In genomic region chr20:29497261-29497671, GRCh38 we compare ENCODE assay signal across 9 cellular contexts.
DNase-seq lines count a peak whose midpoint lies in the region; ATAC-seq and TF ChIP-seq lines count a peak whose summit lies in the region.
"Had no signal": no experiment of that assay in that cellular context is flagged by ENCODE, and none has a peak within 500 bp of the region (broad histone marks: within the 10 kb centered on the region; RNA-seq: fewer than 3 reads in every experiment).

No MANE protein-coding gene starts in this region.

- intact Hi-C loops in MCF 10A (cut with micrococcal nuclease) (no loop called here), esophagus muscularis mucosa (cut with DNase I) (no loop called here), Caco-2 (cut with micrococcal nuclease; ENCODE audit: unreplicated experiment) (no loop called here)
- intact Hi-C loops in activated T-helper 1 cell treated with anti-CD3 and anti-CD28 coated beads, Interleukin-12 subunit alpha, Interleukin-12 subunit beta, Interleukin-2, Interleukin-4 antibody, amounts not matched to agents 30 ng/mL and 10 ng/mL and 1 ng/mL, durations not matched to agents 14 hours and 24 hours and 36 hours (cut with micrococcal nuclease) = no loop called here

- BruUV-seq in MCF 10A (replicated peaks; lab: Mats Ljungman, UMichigan) = no TSS peak
- no TSS peak for BruUV-seq in Caco-2 (replicated peaks; lab: Mats Ljungman, UMichigan)

- peak overlapping the region in 1 of 4 donors; percentile 79 for H3K27ac ChIP-seq in esophagus muscularis mucosa (replicated peaks in 1 of 4)
- H3K27ac ChIP-seq: SJSA1 had no signal

- 56% methylated on average over 39 of the region's 39 CpGs for WGBS in esophagus muscularis mucosa

- H3K27me3 ChIP-seq in esophagus muscularis mucosa (peaks cover 0 to 9% (median 0%) of the 10 kb centered on the region in 4 donors), Caco-2 (replicated peaks; ENCODE audit: control insufficient read depth, insufficient read depth, low read length) (no peaks in the 10 kb centered on the region)
- H3K27me3 ChIP-seq: SJSA1 had no signal

- H3K36me3 Mint-ChIP-seq in MCF 10A (ENCODE audit: insufficient read depth, unreplicated experiment) (no peaks in the 10 kb centered on the region), Caco-2 (ENCODE audit: insufficient read depth, unreplicated experiment) (no peaks in the 10 kb centered on the region)
- no peaks in the 10 kb centered on the region for H3K36me3 Mint-ChIP-seq in activated T-helper 1 cell treated with anti-CD3 and anti-CD28 coated beads, Interleukin-12 subunit alpha, Interleukin-12 subunit beta, Interleukin-2, Interleukin-4 antibody, amounts not matched to agents 30 ng/mL and 10 ng/mL and 1 ng/mL, durations not matched to agents 14 hours and 24 hours and 36 hours (ENCODE audit: low read depth)

- in situ Hi-C loops in T47D (cut with HindIII; ENCODE audit: low pct_unique_long_range_greater_than_20kb, low sequenced_read_pairs) = no loop called here

- no peak overlapping the region for H3K27ac Mint-ChIP-seq in MCF 10A (ENCODE audit: low read depth, unreplicated experiment)
- H3K27ac Mint-ChIP-seq in activated T-helper 1 cell treated with anti-CD3 and anti-CD28 coated beads, Interleukin-12 subunit alpha, Interleukin-12 subunit beta, Interleukin-2, Interleukin-4 antibody, amounts not matched to agents 30 ng/mL and 10 ng/mL and 1 ng/mL, durations not matched to agents 14 hours and 24 hours and 36 hours = no peak overlapping the region
- no peak overlapping the region for H3K27ac Mint-ChIP-seq in Caco-2 (ENCODE audit: unreplicated experiment)

- H3K4me3 Mint-ChIP-seq in MCF 10A (ENCODE audit: unreplicated experiment) = no peak overlapping the region
- no peak overlapping the region for H3K4me3 Mint-ChIP-seq in activated T-helper 1 cell treated with anti-CD3 and anti-CD28 coated beads, Interleukin-12 subunit alpha, Interleukin-12 subunit beta, Interleukin-2, Interleukin-4 antibody, amounts not matched to agents 30 ng/mL and 10 ng/mL and 1 ng/mL, durations not matched to agents 14 hours and 24 hours and 36 hours
- no peak overlapping the region for H3K4me3 Mint-ChIP-seq in Caco-2 (ENCODE audit: unreplicated experiment)

- H3K4me3 ChIP-seq in esophagus muscularis mucosa (peak overlapping the region in 1 of 4 donors; percentile 56), Caco-2 (ENCODE audit: low read depth, low read length) (no peak overlapping the region)
- H3K4me3 ChIP-seq: SJSA1 had no signal

- TF ChIP-seq EP300 in esophagus muscularis mucosa (IDR thresholded peaks at IDR 0.05) = no peak

- H3K9me3 Mint-ChIP-seq in MCF 10A (ENCODE audit: unreplicated experiment) (peaks cover 20% of the 10 kb centered on the region), Caco-2 (ENCODE audit: unreplicated experiment) (peaks cover 20% of the 10 kb centered on the region)
- H3K9me3 Mint-ChIP-seq in activated T-helper 1 cell treated with anti-CD3 and anti-CD28 coated beads, Interleukin-12 subunit alpha, Interleukin-12 subunit beta, Interleukin-2, Interleukin-4 antibody, amounts not matched to agents 30 ng/mL and 10 ng/mL and 1 ng/mL, durations not matched to agents 14 hours and 24 hours and 36 hours = peaks cover 19% of the 10 kb centered on the region

- CTCF ChIA-PET in MCF 10A (lab: Yijun Ruan, JAX) (no interaction called here), Caco-2 (lab: Charles Lee) (no interaction called here)

- H3K36me3 ChIP-seq in esophagus muscularis mucosa (no peaks in the 10 kb centered on the region), Caco-2 (ENCODE audit: control insufficient read depth, insufficient read depth, low read length) (no peaks in the 10 kb centered on the region)
- H3K36me3 ChIP-seq: SJSA1 had no signal

- no peaks in the 10 kb centered on the region for H3K4me1 Mint-ChIP-seq in MCF 10A (ENCODE audit: insufficient read depth, unreplicated experiment)
- no peaks in the 10 kb centered on the region for H3K4me1 Mint-ChIP-seq in activated T-helper 1 cell treated with anti-CD3 and anti-CD28 coated beads, Interleukin-12 subunit alpha, Interleukin-12 subunit beta, Interleukin-2, Interleukin-4 antibody, amounts not matched to agents 30 ng/mL and 10 ng/mL and 1 ng/mL, durations not matched to agents 14 hours and 24 hours and 36 hours (ENCODE audit: low read depth)
- H3K4me1 Mint-ChIP-seq in Caco-2 (ENCODE audit: low read depth, unreplicated experiment) = no peaks in the 10 kb centered on the region

- DNase-seq in T47D (ENCODE audit: low read depth in 1 of 2, low spot score in 1 of 2) (peak; percentile 40 to 92), MCF 10A (ENCODE audit: unreplicated experiment) (no peak), NCI-H524 (lab: John Stamatoyannopoulos, UW) (peak; percentile 42 to 64), esophagus muscularis mucosa (ENCODE audit: extremely low spot score) (peak; percentile 93), Caco-2 (no peak)
- DNase-seq in stimulated activated CD4-positive, alpha-beta T cell treated with anti-CD3 and anti-CD28 coated beads, Interleukin-4, amount 100 ng/mL, for 1 hour = peak; percentile 28
- DNase-seq in activated T-helper 1 cell treated with anti-CD3 and anti-CD28 coated beads, Interleukin-12 subunit alpha, Interleukin-12 subunit beta, Interleukin-2, Interleukin-4 antibody, amounts not matched to agents 30 ng/mL and 10 ng/mL and 1 ng/mL, durations not matched to agents 14 hours and 24 hours and 36 hours (ENCODE audit: low spot score) = no peak

- ATAC-seq in HG03460 (IDR thresholded peaks at IDR 0.05; ENCODE audit: unreplicated experiment) = no peak

- POLR2A ChIA-PET in MCF 10A (lab: Yijun Ruan, JAX) = no interaction called here
- POLR2A ChIA-PET in Caco-2 (lab: Charles Lee) = no interaction called here

- TF ChIP-seq CTCF in MCF 10A (IDR thresholded peaks at IDR 0.05; ENCODE audit: unreplicated experiment) (no peak), esophagus muscularis mucosa (IDR thresholded peaks at IDR 0.05) (no peak), Caco-2 (IDR thresholded peaks at IDR 0.05; ENCODE audit: insufficient read depth in 1 of 2, low read depth in 1 of 2, low read length in 1 of 2, severe bottlenecking in 1 of 2, unreplicated experiment in 1 of 2) (no peak)

- H3K4me1 ChIP-seq in esophagus muscularis mucosa (no peaks in the 10 kb centered on the region), Caco-2 (no peaks in the 10 kb centered on the region)
- H3K4me1 ChIP-seq: SJSA1 had no signal

- H3K9me3 ChIP-seq in esophagus muscularis mucosa = peaks cover 0 to 11% (median 4%) of the 10 kb centered on the region in 4 donors
- peaks cover 3% of the 10 kb centered on the region for H3K9me3 ChIP-seq in Caco-2
- H3K9me3 ChIP-seq: SJSA1 had no signal

- no peak for TF ChIP-seq POLR2A in esophagus muscularis mucosa (IDR thresholded peaks at IDR 0.05; ENCODE audit: low read depth)

- H3K27me3 Mint-ChIP-seq in MCF 10A (ENCODE audit: insufficient read depth, unreplicated experiment) = no peaks in the 10 kb centered on the region
- no peaks in the 10 kb centered on the region for H3K27me3 Mint-ChIP-seq in activated T-helper 1 cell treated with anti-CD3 and anti-CD28 coated beads, Interleukin-12 subunit alpha, Interleukin-12 subunit beta, Interleukin-2, Interleukin-4 antibody, amounts not matched to agents 30 ng/mL and 10 ng/mL and 1 ng/mL, durations not matched to agents 14 hours and 24 hours and 36 hours (ENCODE audit: insufficient read depth)
- peaks cover 7% of the 10 kb centered on the region for H3K27me3 Mint-ChIP-seq in Caco-2 (ENCODE audit: insufficient read depth, unreplicated experiment)

Comparison
In these comparisons a context has a peak if more than half of its experiments do, and no peak if none do; other contexts are left out.
1. DNase-seq: peak in T47D (2 of 2), NCI-H524 (2 of 2), esophagus muscularis mucosa (single experiment) and stimulated activated CD4-positive, alpha-beta T cell treated with anti-CD3 and anti-CD28 coated beads, Interleukin-4, amount 100 ng/mL, for 1 hour (single experiment); none in MCF 10A (single experiment), activated T-helper 1 cell treated with anti-CD3 and anti-CD28 coated beads, Interleukin-12 subunit alpha, Interleukin-12 subunit beta, Interleukin-2, Interleukin-4 antibody, amounts not matched to agents 30 ng/mL and 10 ng/mL and 1 ng/mL, durations not matched to agents 14 hours and 24 hours and 36 hours (single experiment) and Caco-2 (0 of 2).